In genomic region chr20:23302386-23302785, GRCh38 we compare ENCODE assay signal across 24 cellular contexts.
"Had no signal": no experiment of that assay in that cellular context is flagged by ENCODE, and none has a peak within 500 bp of the region (broad histone marks: within the 10 kb centered on the region; RNA-seq: fewer than 3 reads in every experiment).

No MANE protein-coding gene starts in this region.

- H3K36me3 ChIP-seq: heart right ventricle, left ventricle myocardium inferior, neural progenitor cell, ovary, right atrium auricular region, right lobe of liver, suprapubic skin, thoracic aorta, tibial artery, upper lobe of right lung had no signal

- DNase-seq: heart right ventricle; islet precursor cell; left ventricle myocardium inferior; mesendoderm; naive B cell; natural killer cell; nephron progenitor cell; ovary; stimulated activated CD4-positive, alpha-beta T cell treated with anti-CD3 and anti-CD28 coated beads, Interleukin-2, amount 100 ng/mL, for 24 hours; stimulated activated CD4-positive, alpha-beta T cell treated with anti-CD3 and anti-CD28 coated beads, Interleukin-4, amount 100 ng/mL, for 1 hour; stimulated activated naive CD4-positive, alpha-beta T cell; trophoblast cell; upper lobe of right lung had no signal

- H3K79me2 ChIP-seq: hepatocyte had no signal

- FAIRE-seq: urothelium cell line had no signal

- H3K27ac ChIP-seq: heart right ventricle, hepatocyte, left ventricle myocardium inferior, neural progenitor cell, ovary, right atrium auricular region, right lobe of liver, suprapubic skin, thoracic aorta, tibial artery, upper lobe of right lung had no signal

- H3K9ac ChIP-seq: neural progenitor cell had no signal

- H3K4me2 ChIP-seq: hepatocyte, neural progenitor cell, smooth muscle cell had no signal

- ATAC-seq: heart right ventricle; natural killer cell; right lobe of liver; stimulated activated effector memory CD8-positive, alpha-beta T cell treated with anti-CD3 and anti-CD28 coated beads, Interleukin-12 subunit alpha, Interleukin-12 subunit beta, amount 100 ng/mL, for 72 hours had no signal

- H2AFZ ChIP-seq: hepatocyte, neural progenitor cell had no signal

- H3K9me3 ChIP-seq: heart right ventricle, left ventricle myocardium inferior, ovary, right atrium auricular region, right lobe of liver, suprapubic skin, thoracic aorta, tibial artery, upper lobe of right lung had no signal

- H3K27me3 ChIP-seq: hepatocyte, neural progenitor cell, ovary, right atrium auricular region, right lobe of liver, suprapubic skin, tibial artery, upper lobe of right lung had no signal

- H3K4me3 ChIP-seq: heart right ventricle, hepatocyte, left ventricle myocardium inferior, lung, neural progenitor cell, ovary, right atrium auricular region, right lobe of liver, smooth muscle cell, suprapubic skin, thoracic aorta, tibial artery, upper lobe of right lung had no signal

- H3K4me1 ChIP-seq: heart right ventricle, left ventricle myocardium inferior, right atrium auricular region, right lobe of liver, tibial artery had no signal
